17 cellular contexts compared by ENCODE assay signal in genomic region chr12:52508211-52508610, GRCh38. TPM values are rescaled to one million over a fixed set of nuclear protein-coding genes. Genes with fewer than 3 reads are reported as not detected.
DNase-seq lines count a peak whose midpoint lies in the region; ATAC-seq and TF ChIP-seq lines count a peak whose summit lies in the region.
"Had no signal": no experiment of that assay in that cellular context is flagged by ENCODE, and none has a peak within 500 bp of the region (broad histone marks: within the 10 kb centered on the region; RNA-seq: fewer than 3 reads in every experiment).

No MANE protein-coding gene starts in this region.

- ATAC-seq in omental fat pad (ENCODE audit: low FRiP score) (peak; percentile 34), GM21367 (IDR thresholded peaks at IDR 0.05; ENCODE audit: unreplicated experiment) (no peak)
- ATAC-seq: HCT116 had no signal

- H3K27me3 ChIP-seq in left ventricle myocardium inferior (ENCODE audit: low read depth) (peaks cover 62% of the 10 kb centered on the region), esophagus muscularis mucosa (peaks cover 0 to 23% (median 0%) of the 10 kb centered on the region in 4 donors), vagina (no peaks in the 10 kb centered on the region)
- H3K27me3 ChIP-seq: BLaER1 had no signal

- TF ChIP-seq CTCF in left ventricle myocardium inferior (IDR thresholded peaks at IDR 0.05; ENCODE audit: borderline replicate concordance) (no peak), esophagus muscularis mucosa (IDR thresholded peaks at IDR 0.05) (no peak), omental fat pad (IDR thresholded peaks at IDR 0.05) (no peak), vagina (IDR thresholded peaks at IDR 0.05) (no peak), GM10248 (IDR thresholded peaks at IDR 0.05; ENCODE audit: control extremely low read depth, extremely low read depth, low read depth, missing control alignments) (no peak)

- intact Hi-C loops in cardiac septum (cut with DNase I) (loop anchor here (5.0 kb wide), 2 partner anchors 116 to 356 kb away; no protein-coding TSS in a partner anchor), left ventricle myocardium inferior (cut with micrococcal nuclease) (loop anchor here (5.0 to 10.0 kb wide), 2 partner anchors 133 to 351 kb away; no protein-coding TSS in a partner anchor), esophagus muscularis mucosa (cut with DNase I) (loop anchor here (5.0 kb wide), 1 partner anchor 136 kb away; no protein-coding TSS in a partner anchor), vagina (cut with DNase I) (no loop called here)

- H3K4me1 ChIP-seq in left ventricle myocardium inferior, result no peaks in the 10 kb centered on the region
- H3K4me1 ChIP-seq in esophagus muscularis mucosa, result no peaks in the 10 kb centered on the region
- no peaks in the 10 kb centered on the region for H3K4me1 ChIP-seq in vagina
- H3K4me1 ChIP-seq: BLaER1 had no signal

- H3K36me3 ChIP-seq in left ventricle myocardium inferior, result no peaks in the 10 kb centered on the region
- no peaks in the 10 kb centered on the region for H3K36me3 ChIP-seq in esophagus muscularis mucosa
- H3K36me3 ChIP-seq in vagina, result no peaks in the 10 kb centered on the region
- H3K36me3 ChIP-seq: BLaER1 had no signal

- peak; percentile 24 for DNase-seq in cardiac septum (ENCODE audit: low spot score)
- DNase-seq in left ventricle myocardium inferior, result no peak
- DNase-seq in esophagus muscularis mucosa (ENCODE audit: extremely low spot score), result peak; percentile 88
- DNase-seq in omental fat pad (ENCODE audit: low spot score), result no peak
- DNase-seq in vagina (ENCODE audit: extremely low spot score in 2 of 2), result peak; percentile 80 to 84
- no peak for DNase-seq in GM10248 (ENCODE audit: extremely low spot score)
- no peak for DNase-seq in NCI-H2081 (lab: John Stamatoyannopoulos, UW)
- DNase-seq: AML-193; CD8-positive, alpha-beta memory T cell; DMS53; GF-D8; GM23248 had no signal

- 88% methylated on average over 5 of the region's 5 CpGs for WGBS in esophagus muscularis mucosa

- H3K4me3 ChIP-seq in left ventricle myocardium inferior (no peak overlapping the region), esophagus muscularis mucosa (no peak overlapping the region), vagina (no peak overlapping the region)
- H3K4me3 ChIP-seq: BLaER1, GM23248 had no signal

- POLR2A ChIA-PET in GM10248 (lab: Yijun Ruan, JAX), result no interaction called here

- H3K27ac ChIP-seq in left ventricle myocardium inferior (replicated peaks) (no peak overlapping the region), esophagus muscularis mucosa (replicated peaks in 1 of 4) (no peak overlapping the region), vagina (no peak overlapping the region)
- H3K27ac ChIP-seq: 22Rv1, BLaER1, GM23248 had no signal

- TF ChIP-seq POLR2A in esophagus muscularis mucosa (IDR thresholded peaks at IDR 0.05; ENCODE audit: low read depth), result no peak
- TF ChIP-seq POLR2A in vagina (IDR thresholded peaks at IDR 0.05), result no peak

- TF ChIP-seq EP300 in esophagus muscularis mucosa (IDR thresholded peaks at IDR 0.05), result no peak

- H3K9me3 ChIP-seq in left ventricle myocardium inferior (replicated peaks), result peaks cover 4% of the 10 kb centered on the region
- peaks cover 0 to 3% (median 0%) of the 10 kb centered on the region in 4 donors for H3K9me3 ChIP-seq in esophagus muscularis mucosa
- no peaks in the 10 kb centered on the region for H3K9me3 ChIP-seq in vagina

- CTCF ChIA-PET in GM10248 (lab: Yijun Ruan, JAX), result interaction anchor here (0.8 to 1.7 kb wide), 3 partner anchors 13 to 23 kb away, joined by 3 to 5 read pairs (median 3); partner anchors contain the start of genes KRT5 and KRT6A

RNA-seq across cellular contexts. Expression of gene KRT5, which starts 12.0 kb away (rescaled TPM):
- total RNA-seq in cardiac septum, result not detected
- total RNA-seq in left ventricle myocardium inferior, result not detected
- total RNA-seq in esophagus muscularis mucosa, result 1 to 10 TPM in 1 of 4 donors, under 1 TPM in 1, not detected in 2; 0.46 to 1.2 TPM
- total RNA-seq in omental fat pad, result 10 to 100 TPM in 3 of 4 donors, 1 to 10 TPM in 1; 3.6 to 59.0 (median 14.4) TPM
- 4,247 TPM for total RNA-seq in vagina
- total RNA-seq: CD8-positive, alpha-beta memory T cell; GM23248 had no signal

RNA-seq across cellular contexts. Expression of gene KRT6A, which starts 15.2 kb away (rescaled TPM):
- total RNA-seq in cardiac septum (not detected), left ventricle myocardium inferior (not detected), esophagus muscularis mucosa (1 to 10 TPM in 1 of 4 donors, not detected in 3; 5.4 TPM), omental fat pad (10 to 100 TPM in 2 of 4 donors, 1 to 10 TPM in 2; 3.3 to 40.7 (median 8.4) TPM), vagina (7,258 TPM)
- total RNA-seq: CD8-positive, alpha-beta memory T cell; GM23248 had no signal

RNA-seq across cellular contexts. Expression of gene KRT6C, which starts 34.6 kb away (rescaled TPM):
- total RNA-seq in cardiac septum (not detected), left ventricle myocardium inferior (not detected), esophagus muscularis mucosa (not detected), omental fat pad (not detected), vagina (257 TPM)
- total RNA-seq: A673; CD8-positive, alpha-beta memory T cell; GM23248 had no signal

RNA-seq across cellular contexts. Expression of gene KRT71, which starts 44.7 kb away (rescaled TPM):
- total RNA-seq in cardiac septum, result not detected
- total RNA-seq in left ventricle myocardium inferior, result not detected
- not detected for total RNA-seq in esophagus muscularis mucosa
- not detected for total RNA-seq in omental fat pad
- not detected for total RNA-seq in vagina
- total RNA-seq: A673; CD8-positive, alpha-beta memory T cell; GM23248 had no signal

RNA-seq across cellular contexts. Expression of gene KRT6B, which starts 56.3 kb away (rescaled TPM):
- total RNA-seq in cardiac septum (not detected), left ventricle myocardium inferior (not detected), esophagus muscularis mucosa (not detected), omental fat pad (under 1 TPM in 2 of 4 donors, not detected in 2; 0.24 to 0.46 TPM), vagina (184 TPM)
- total RNA-seq: A673; CD8-positive, alpha-beta memory T cell; GM23248 had no signal

Comparison
In these comparisons a context has a peak if more than half of its experiments do, and no peak if none do; other contexts are left out.
1. DNase-seq: peak in cardiac septum (single experiment), esophagus muscularis mucosa (single experiment) and vagina (2 of 2); none in left ventricle myocardium inferior (single experiment), omental fat pad (single experiment), GM10248 (single experiment) and NCI-H2081 (0 of 2).
2. RNA of gene KRT5, which starts 12.0 kb away (total RNA-seq): 4,247 TPM in vagina (single experiment); 3.6 to 59.0 TPM in omental fat pad, 0.46 to 1.2 TPM in esophagus muscularis mucosa, not detected in cardiac septum (single experiment) and not detected in left ventricle myocardium inferior (single experiment); every median in the first group is over 10 times any median in the second.
3. RNA of gene KRT6A, which starts 15.2 kb away (total RNA-seq): 7,258 TPM in vagina (single experiment); 3.3 to 40.7 TPM in omental fat pad, 5.4 TPM in esophagus muscularis mucosa, not detected in cardiac septum (single experiment) and not detected in left ventricle myocardium inferior (single experiment); every median in the first group is over 100 times any median in the second.
4. RNA of gene KRT6C, which starts 34.6 kb away (total RNA-seq): 257 TPM in vagina (single experiment); not detected in cardiac septum (single experiment), not detected in left ventricle myocardium inferior (single experiment), not detected in esophagus muscularis mucosa and not detected in omental fat pad; every median in the first group is over 100 times any median in the second.